10 cellular contexts compared by ENCODE assay signal in the genomic region with DNA sequence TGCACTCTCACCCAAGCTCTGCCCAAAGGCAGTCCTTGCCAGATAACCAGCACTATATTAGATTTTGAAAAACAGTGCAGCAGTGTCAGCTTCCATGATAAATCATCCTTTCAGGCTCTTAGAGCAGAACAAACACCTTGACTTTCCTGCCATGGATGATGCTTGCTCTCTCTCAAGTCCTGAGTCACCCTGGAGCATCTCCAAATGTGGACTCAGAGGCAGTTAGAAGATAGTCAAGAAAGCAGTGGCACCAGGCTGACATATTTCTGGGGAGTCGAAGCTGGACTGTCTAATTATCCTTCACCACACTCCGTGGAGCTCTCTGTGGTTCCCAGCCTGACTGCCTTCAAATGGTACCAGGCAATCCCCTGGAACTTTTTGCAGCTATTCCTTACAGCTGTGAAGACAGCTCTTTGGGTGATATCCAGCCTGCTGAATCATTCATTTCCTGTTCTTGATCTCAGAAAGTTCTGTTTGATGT.
DNase-seq lines count a peak whose midpoint lies in the region; TF ChIP-seq lines count a peak whose summit lies in the region.
"Had no signal": no experiment of that assay in that cellular context is flagged by ENCODE, and none has a peak within 500 bp of the region (broad histone marks: within the 10 kb centered on the region; RNA-seq: fewer than 3 reads in every experiment).

No MANE protein-coding gene starts in this region.

- H3K36me3 Mint-ChIP-seq in activated naive CD4-positive, alpha-beta T cell treated with anti-CD3 and anti-CD28 coated beads for 36 hours (ENCODE audit: low read depth): no peaks in the 10 kb centered on the region
- H3K36me3 Mint-ChIP-seq: stimulated activated memory B cell treated with anti-CD40 and anti-IgM and Interleukin-4, amounts not matched to agents 10 μg/mL and 1 μg/mL and 100 μg/mL, for 72 hours had no signal

- in situ Hi-C loops in transverse colon (cut with MboI; ENCODE audit: low pct_ligation_motif_present in 1 of 4, low pct_unique_long_range_greater_than_20kb in 1 of 4, low sequenced_read_pairs in 3 of 4): loop anchor here in 2 of 4 donors (25.0 kb wide), 3 partner anchors 440 to 715 kb away; a partner anchor contains a TSS

- H3K4me1 ChIP-seq in transverse colon (peaks cover 0 to 4% (median 2%) of the 10 kb centered on the region in 4 donors), BE2C (no peaks in the 10 kb centered on the region)

- no peaks in the 10 kb centered on the region for H3K4me1 Mint-ChIP-seq in activated naive CD4-positive, alpha-beta T cell treated with anti-CD3 and anti-CD28 coated beads for 36 hours (ENCODE audit: low read depth)
- H3K4me1 Mint-ChIP-seq: stimulated activated memory B cell treated with anti-CD40 and anti-IgM and Interleukin-4, amounts not matched to agents 10 μg/mL and 1 μg/mL and 100 μg/mL, for 72 hours had no signal

- TF ChIP-seq CTCF in cardiac fibroblast (IDR thresholded peaks at IDR 0.05; ENCODE audit: low read depth, low read length) (no peak), transverse colon (IDR thresholded peaks at IDR 0.05) (no peak), BE2C (IDR thresholded peaks at IDR 0.05; ENCODE audit: low read depth, low read length) (no peak)

- peak overlapping the region; percentile 2 to 77 (median 60) for H3K27ac ChIP-seq in transverse colon

- H3K4me3 ChIP-seq in cardiac fibroblast (replicated peaks in 1 of 2; ENCODE audit: low read depth in 2 of 2, low read length in 2 of 2): no peak overlapping the region
- H3K4me3 ChIP-seq in transverse colon: no peak overlapping the region
- H3K4me3 ChIP-seq in BE2C (ENCODE audit: low read depth, low read length): no peak overlapping the region

- TF ChIP-seq EP300 in transverse colon (IDR thresholded peaks at IDR 0.05; ENCODE audit: low read depth): no peak

- intact Hi-C loops in transverse colon (cut with DNase I; ENCODE audit: low total_unique reads): no loop called here
- intact Hi-C loops in activated naive CD4-positive, alpha-beta T cell treated with anti-CD3 and anti-CD28 coated beads for 36 hours (cut with micrococcal nuclease): no loop called here

- H3K9me3 Mint-ChIP-seq in activated naive CD4-positive, alpha-beta T cell treated with anti-CD3 and anti-CD28 coated beads for 36 hours: peaks cover 4% of the 10 kb centered on the region

- no peak for TF ChIP-seq POLR2A in transverse colon (IDR thresholded peaks at IDR 0.05)

- CTCF ChIA-PET in activated naive CD4-positive, alpha-beta T cell treated with anti-CD3 and anti-CD28 coated beads for 36 hours (lab: Charles Lee): interaction anchor here (0.6 kb wide), 2 partner anchors 15 to 952 kb away, joined by 3 read pairs; no protein-coding TSS in a partner anchor

- no peak overlapping the region for H3K4me3 Mint-ChIP-seq in activated naive CD4-positive, alpha-beta T cell treated with anti-CD3 and anti-CD28 coated beads for 36 hours
- H3K4me3 Mint-ChIP-seq: stimulated activated memory B cell treated with anti-CD40 and anti-IgM and Interleukin-4, amounts not matched to agents 10 μg/mL and 1 μg/mL and 100 μg/mL, for 72 hours had no signal

- no peaks in the 10 kb centered on the region for H3K36me3 ChIP-seq in transverse colon
- H3K36me3 ChIP-seq in BE2C: no peaks in the 10 kb centered on the region

- H3K27me3 Mint-ChIP-seq in activated naive CD4-positive, alpha-beta T cell treated with anti-CD3 and anti-CD28 coated beads for 36 hours (ENCODE audit: low read depth): peaks cover 5% of the 10 kb centered on the region
- H3K27me3 Mint-ChIP-seq: stimulated activated memory B cell treated with anti-CD40 and anti-IgM and Interleukin-4, amounts not matched to agents 10 μg/mL and 1 μg/mL and 100 μg/mL, for 72 hours had no signal

- WGBS in transverse colon (ENCODE audit: low coverage in 1 of 2), 2 donors: 34% methylated on average over 2 of the region's 2 CpGs; no CpG with 5 or more reads in 1 of the 2 donors

- no peaks in the 10 kb centered on the region for H3K27me3 ChIP-seq in transverse colon
- H3K27me3 ChIP-seq in BE2C: no peaks in the 10 kb centered on the region

- H3K27ac Mint-ChIP-seq in activated naive CD4-positive, alpha-beta T cell treated with anti-CD3 and anti-CD28 coated beads for 36 hours: no peak overlapping the region
- H3K27ac Mint-ChIP-seq: stimulated activated memory B cell treated with anti-CD40 and anti-IgM and Interleukin-4, amounts not matched to agents 10 μg/mL and 1 μg/mL and 100 μg/mL, for 72 hours had no signal

- H3K9me3 ChIP-seq in transverse colon (peaks cover 0 to 8% of the 10 kb centered on the region in 2 donors), BE2C (no peaks in the 10 kb centered on the region)

- DNase-seq in HT1080 (ENCODE audit: low read depth): peak; percentile 91
- peak; percentile 88 to 90 for DNase-seq in cardiac fibroblast (ENCODE audit: low read depth in 2 of 2)
- peak; percentile 39 for DNase-seq in left kidney (ENCODE audit: low read depth, low spot score)
- no peak for DNase-seq in transverse colon
- no peak for DNase-seq in BE2C
- DNase-seq in activated naive CD4-positive, alpha-beta T cell treated with anti-CD3 and anti-CD28 coated beads for 36 hours: no peak
- DNase-seq in globus pallidus (ENCODE audit: low spot score): no peak
- DNase-seq: activated CD4-positive, CD25-positive, alpha-beta regulatory T cell treated with anti-CD3 and anti-CD28 coated beads, Interleukin-2, amount 50 U/mL, for 72 hours; GF-D8 had no signal

Comparison
In these comparisons a context has a peak if more than half of its experiments do, and no peak if none do; other contexts are left out.
1. DNase-seq: peak in HT1080 (single experiment), cardiac fibroblast (2 of 2) and left kidney (single experiment); none in transverse colon (single experiment), BE2C (single experiment), activated naive CD4-positive, alpha-beta T cell treated with anti-CD3 and anti-CD28 coated beads for 36 hours (single experiment) and globus pallidus (single experiment).